In the genomic region with DNA sequence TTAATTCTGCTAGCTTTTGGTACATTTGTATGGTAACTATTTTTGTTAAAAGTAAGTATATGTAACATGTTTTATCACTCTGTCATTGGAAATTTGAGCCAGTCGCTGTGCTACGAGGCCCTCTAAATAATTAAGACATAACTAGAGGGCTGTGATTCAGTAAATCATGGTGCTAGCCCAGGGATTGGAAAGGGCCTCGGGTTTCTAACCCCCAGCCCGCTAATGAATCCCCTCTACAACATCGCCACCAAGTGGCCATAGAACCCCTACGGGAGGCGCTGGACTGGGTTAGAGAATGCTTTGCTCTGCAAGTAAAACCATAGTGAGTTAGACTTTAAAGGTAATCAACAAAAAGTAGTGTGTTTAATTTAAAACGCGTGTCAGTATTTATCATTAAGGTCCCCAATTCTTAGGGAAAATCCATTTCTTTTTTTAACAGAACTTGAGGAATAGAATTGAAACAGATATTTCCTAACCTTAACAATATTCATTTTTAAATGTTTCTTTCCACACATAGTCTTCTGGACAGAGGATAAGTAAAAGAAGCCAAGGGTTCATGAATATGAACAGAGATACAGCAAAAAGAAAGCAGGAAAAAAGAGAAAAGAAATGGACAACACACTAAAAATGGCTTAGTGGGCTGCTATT, we compare ENCODE assay signal across 8 cellular contexts.
A peak's percentile ranks its signal among the peaks of the same experiment; 100 is the strongest.
DNase-seq lines count a peak whose midpoint lies in the region; ATAC-seq and TF ChIP-seq lines count a peak whose summit lies in the region.

No MANE protein-coding gene starts in this region.

- H3K4me3 ChIP-seq in dorsolateral prefrontal cortex = no peak overlapping the region

- H3K4me3 Mint-ChIP-seq in neural crest cell = no peak overlapping the region
- no peak overlapping the region for H3K4me3 Mint-ChIP-seq in activated naive CD8-positive, alpha-beta T cell treated with anti-CD3 and anti-CD28 coated beads, Interleukin-2, amount 50 U/mL, for 24 hours
- no peak overlapping the region for H3K4me3 Mint-ChIP-seq in activated CD4-positive, alpha-beta T cell treated with anti-CD3 and anti-CD28 coated beads, Interleukin-2, amount 10 ng/mL, durations not matched to agents 7 days and 5 days

- no peaks in the 10 kb centered on the region for H3K36me3 Mint-ChIP-seq in neural crest cell (ENCODE audit: low read depth)
- H3K36me3 Mint-ChIP-seq in activated naive CD8-positive, alpha-beta T cell treated with anti-CD3 and anti-CD28 coated beads, Interleukin-2, amount 50 U/mL, for 24 hours (ENCODE audit: low read depth) = no peaks in the 10 kb centered on the region
- H3K36me3 Mint-ChIP-seq in activated CD4-positive, alpha-beta T cell treated with anti-CD3 and anti-CD28 coated beads, Interleukin-2, amount 10 ng/mL, durations not matched to agents 7 days and 5 days (ENCODE audit: low read depth) = no peaks in the 10 kb centered on the region

- CTCF ChIA-PET in GM10248 (lab: Yijun Ruan, JAX) = no interaction called here
- CTCF ChIA-PET in activated CD4-positive, alpha-beta T cell treated with anti-CD3 and anti-CD28 coated beads, Interleukin-2, amount 10 ng/mL, durations not matched to agents 7 days and 5 days (lab: Charles Lee) = no interaction called here

- POLR2A ChIA-PET in GM10248 (lab: Yijun Ruan, JAX) = no interaction called here
- POLR2A ChIA-PET in activated CD4-positive, alpha-beta T cell treated with anti-CD3 and anti-CD28 coated beads, Interleukin-2, amount 10 ng/mL, durations not matched to agents 7 days and 5 days (lab: Charles Lee) = no interaction called here

- H3K4me1 Mint-ChIP-seq in neural crest cell = peaks cover 12% of the 10 kb centered on the region
- H3K4me1 Mint-ChIP-seq in activated naive CD8-positive, alpha-beta T cell treated with anti-CD3 and anti-CD28 coated beads, Interleukin-2, amount 50 U/mL, for 24 hours = no peaks in the 10 kb centered on the region
- H3K4me1 Mint-ChIP-seq in activated CD4-positive, alpha-beta T cell treated with anti-CD3 and anti-CD28 coated beads, Interleukin-2, amount 10 ng/mL, durations not matched to agents 7 days and 5 days = no peaks in the 10 kb centered on the region

- H3K27ac Mint-ChIP-seq in neural crest cell (ENCODE audit: unreplicated experiment) = no peak overlapping the region
- no peak overlapping the region for H3K27ac Mint-ChIP-seq in activated naive CD8-positive, alpha-beta T cell treated with anti-CD3 and anti-CD28 coated beads, Interleukin-2, amount 50 U/mL, for 24 hours
- no peak overlapping the region for H3K27ac Mint-ChIP-seq in activated CD4-positive, alpha-beta T cell treated with anti-CD3 and anti-CD28 coated beads, Interleukin-2, amount 10 ng/mL, durations not matched to agents 7 days and 5 days

- ATAC-seq in activated naive CD8-positive, alpha-beta T cell treated with anti-CD3 and anti-CD28 coated beads, Interleukin-2, amount 50 U/mL, for 24 hours = no peak
- no peak for ATAC-seq in HG02870 (IDR thresholded peaks at IDR 0.05; ENCODE audit: unreplicated experiment)
- ATAC-seq in GM21737 (IDR thresholded peaks at IDR 0.05; ENCODE audit: unreplicated experiment) = no peak

- TF ChIP-seq CTCF in GM10248 (IDR thresholded peaks at IDR 0.05; ENCODE audit: control extremely low read depth, extremely low read depth, low read depth, missing control alignments) = peak; percentile 9
- peak in 51 of 56 donors; percentile 16 to 74 (median 51) for TF ChIP-seq CTCF in dorsolateral prefrontal cortex (IDR thresholded peaks at IDR 0.05 in 54 of 56, conservative IDR thresholded peaks at IDR 0.05 in 2 of 56; ENCODE audit: low read depth in 1 of 56, partially characterized antibody in 56 of 56)
- peak; percentile 80 for TF ChIP-seq CTCF in neural crest cell (conservative IDR thresholded peaks at IDR 0.05)

- H3K27ac ChIP-seq in dorsolateral prefrontal cortex = no peak overlapping the region

- DNase-seq in GM10248 (ENCODE audit: extremely low spot score) = no peak
- DNase-seq in NCI-H226 = peak; percentile 24
- DNase-seq in dorsolateral prefrontal cortex = peak in 5 of 10 donors; percentile 4 to 54 (median 27)
- DNase-seq in neural crest cell (ENCODE audit: low read depth, low spot score) = peak; percentile 78
- DNase-seq in activated naive CD8-positive, alpha-beta T cell treated with anti-CD3 and anti-CD28 coated beads, Interleukin-2, amount 50 U/mL, for 24 hours = no peak
- no peak for DNase-seq in activated CD4-positive, alpha-beta T cell treated with anti-CD3 and anti-CD28 coated beads, Interleukin-2, amount 10 ng/mL, durations not matched to agents 7 days and 5 days

- intact Hi-C loops in dorsolateral prefrontal cortex (cut with DNase I) = loop anchor here in 1 of 2 donors (10.0 kb wide), 2 partner anchors 747 to 1627 kb away; partner anchors contain the start of gene EPHA3

- H3K27me3 ChIP-seq in dorsolateral prefrontal cortex = no peaks in the 10 kb centered on the region

- no peaks in the 10 kb centered on the region for H3K27me3 Mint-ChIP-seq in neural crest cell (ENCODE audit: low read depth)
- no peaks in the 10 kb centered on the region for H3K27me3 Mint-ChIP-seq in activated naive CD8-positive, alpha-beta T cell treated with anti-CD3 and anti-CD28 coated beads, Interleukin-2, amount 50 U/mL, for 24 hours
- no peaks in the 10 kb centered on the region for H3K27me3 Mint-ChIP-seq in activated CD4-positive, alpha-beta T cell treated with anti-CD3 and anti-CD28 coated beads, Interleukin-2, amount 10 ng/mL, durations not matched to agents 7 days and 5 days

- no peaks in the 10 kb centered on the region for H3K9me3 Mint-ChIP-seq in neural crest cell
- H3K9me3 Mint-ChIP-seq in activated naive CD8-positive, alpha-beta T cell treated with anti-CD3 and anti-CD28 coated beads, Interleukin-2, amount 50 U/mL, for 24 hours = peaks cover 18% of the 10 kb centered on the region
- H3K9me3 Mint-ChIP-seq in activated CD4-positive, alpha-beta T cell treated with anti-CD3 and anti-CD28 coated beads, Interleukin-2, amount 10 ng/mL, durations not matched to agents 7 days and 5 days = peaks cover 7% of the 10 kb centered on the region

Comparison
In these comparisons a context has a peak if more than half of its experiments do, and no peak if none do; other contexts are left out.
1. DNase-seq: peak in NCI-H226 (single experiment) and neural crest cell (single experiment); none in GM10248 (single experiment), activated naive CD8-positive, alpha-beta T cell treated with anti-CD3 and anti-CD28 coated beads, Interleukin-2, amount 50 U/mL, for 24 hours (single experiment) and activated CD4-positive, alpha-beta T cell treated with anti-CD3 and anti-CD28 coated beads, Interleukin-2, amount 10 ng/mL, durations not matched to agents 7 days and 5 days (single experiment).
2. CTCF ChIP-seq: peak in every context shown above with its lines; median percentile 80 in neural crest cell; 51 in dorsolateral prefrontal cortex; 9 in GM10248.